8 cellular contexts compared by ENCODE assay signal in genomic region chr12:95216704-95217376, GRCh38. TPM values are rescaled to one million over a fixed set of nuclear protein-coding genes. Genes with fewer than 3 reads are reported as not detected.
DNase-seq lines count a peak whose midpoint lies in the region; ATAC-seq, FAIRE-seq and TF ChIP-seq lines count a peak whose summit lies in the region.

No MANE protein-coding gene starts in this region.

- TF ChIP-seq POLR2A in H54 (IDR thresholded peaks at IDR 0.05; ENCODE audit: low read depth, low read length), result no peak

- no peaks in the 10 kb centered on the region for H3K27me3 Mint-ChIP-seq in stimulated activated memory B cell treated with anti-CD40 and anti-IgM and Interleukin-4, amounts not matched to agents 10 μg/mL and 1 μg/mL and 100 μg/mL, for 72 hours

- H3K4me1 ChIP-seq in adipocyte (ENCODE audit: control insufficient read depth, insufficient read depth, low read length) (peaks cover 22% of the 10 kb centered on the region), iPS-20b (ENCODE audit: insufficient read depth, low read length) (peaks cover 16% of the 10 kb centered on the region; the same call in 1 of the 2 replicates)

- H3K27me3 ChIP-seq in adipocyte (replicated peaks; ENCODE audit: control insufficient read depth, insufficient read depth, low read length) (no peaks in the 10 kb centered on the region), iPS-20b (ENCODE audit: insufficient read depth, low read length) (no peaks in the 10 kb centered on the region)

- DNase-seq in NCI-H2227 (lab: John Stamatoyannopoulos, UW; ENCODE audit: unreplicated experiment) (peak; percentile 75), NCI-H2227 treated with DMSO at 0.1 percent for 48 hours (lab: John Stamatoyannopoulos, UW) (no peak), H54 (ENCODE audit: insufficient read length, low spot score) (no peak), M059J (ENCODE audit: low read depth) (peak; percentile 42), adipocyte (ENCODE audit: low read depth) (no peak), UCSD-AML1 (lab: John Stamatoyannopoulos, UW; ENCODE audit: unreplicated experiment) (no peak)

- H3K9ac ChIP-seq in adipocyte (ENCODE audit: low read length) (peak overlapping the region; percentile 99), iPS-20b (ENCODE audit: low read depth, low read length) (peak overlapping the region; percentile 94)

- peaks cover 33% of the 10 kb centered on the region for H3K4me1 Mint-ChIP-seq in stimulated activated memory B cell treated with anti-CD40 and anti-IgM and Interleukin-4, amounts not matched to agents 10 μg/mL and 1 μg/mL and 100 μg/mL, for 72 hours

- peak overlapping the region; percentile 96 for H3K4me3 Mint-ChIP-seq in stimulated activated memory B cell treated with anti-CD40 and anti-IgM and Interleukin-4, amounts not matched to agents 10 μg/mL and 1 μg/mL and 100 μg/mL, for 72 hours

- FAIRE-seq in H54 (lab: Jason Lieb, UNC), result peak; percentile 27

- H3K27ac Mint-ChIP-seq in stimulated activated memory B cell treated with anti-CD40 and anti-IgM and Interleukin-4, amounts not matched to agents 10 μg/mL and 1 μg/mL and 100 μg/mL, for 72 hours, result peak overlapping the region; percentile 89

- H3K4me3 ChIP-seq in adipocyte (ENCODE audit: low read length) (peak overlapping the region; percentile 100), iPS-20b (ENCODE audit: low read length) (peak overlapping the region; percentile 94)

- H3K36me3 Mint-ChIP-seq in stimulated activated memory B cell treated with anti-CD40 and anti-IgM and Interleukin-4, amounts not matched to agents 10 μg/mL and 1 μg/mL and 100 μg/mL, for 72 hours, result no peaks in the 10 kb centered on the region

- no peaks in the 10 kb centered on the region for H3K9me3 ChIP-seq in adipocyte (ENCODE audit: control insufficient read depth, low read length)
- no peaks in the 10 kb centered on the region for H3K9me3 ChIP-seq in iPS-20b (ENCODE audit: insufficient read depth, low read depth, low read length)

- ATAC-seq in stimulated activated memory B cell treated with anti-CD40 and anti-IgM and Interleukin-4, amounts not matched to agents 10 μg/mL and 1 μg/mL and 100 μg/mL, for 72 hours, result peak; percentile 24

- no peaks in the 10 kb centered on the region for H3K36me3 ChIP-seq in adipocyte (ENCODE audit: control insufficient read depth, insufficient read depth, low read length, severe bottlenecking)
- no peaks in the 10 kb centered on the region for H3K36me3 ChIP-seq in iPS-20b (ENCODE audit: insufficient read depth, low read depth, low read length)

- peak overlapping the region; percentile 69 for H3K27ac ChIP-seq in iPS-20b (ENCODE audit: low read length)

- H3K9me3 Mint-ChIP-seq in stimulated activated memory B cell treated with anti-CD40 and anti-IgM and Interleukin-4, amounts not matched to agents 10 μg/mL and 1 μg/mL and 100 μg/mL, for 72 hours, result no peaks in the 10 kb centered on the region

RNA-seq across cellular contexts. Expression of gene FGD6, which starts 0.4 kb away (rescaled TPM):
- total RNA-seq in M059J (2014; rRNA removed; shearing (Covaris generic)), result 5.4 and 7.5 TPM in 2 replicates

RNA-seq across cellular contexts. Expression of gene VEZT, which starts 0.8 kb away (rescaled TPM):
- total RNA-seq in M059J (2014; rRNA removed; shearing (Covaris generic)), result 52.2 and 52.6 TPM in 2 replicates

Comparison
In these comparisons a context has a peak if more than half of its experiments do, and no peak if none do; other contexts are left out.
1. DNase-seq: peak in NCI-H2227 (single experiment) and M059J (single experiment); none in NCI-H2227 treated with DMSO at 0.1 percent for 48 hours (single experiment), H54 (single experiment), adipocyte (single experiment) and UCSD-AML1 (single experiment).